In genomic region chr4:5755679-5756078, GRCh38 we compare ENCODE assay signal across 27 cellular contexts. TPM values are rescaled to one million over a fixed set of nuclear protein-coding genes. Genes with fewer than 3 reads are reported as not detected.
A peak's percentile ranks its signal among the peaks of the same experiment; 100 is the strongest.
DNase-seq lines count a peak whose midpoint lies in the region; ATAC-seq, FAIRE-seq and TF ChIP-seq lines count a peak whose summit lies in the region.
"Had no signal": no experiment of that assay in that cellular context is flagged by ENCODE, and none has a peak within 500 bp of the region (broad histone marks: within the 10 kb centered on the region; RNA-seq: fewer than 3 reads in every experiment).

No MANE protein-coding gene starts in this region.

- WGBS in mesenchymal stem cell = 95% methylated on average over 7 of the region's 7 CpGs

- H3K9me3 Mint-ChIP-seq in HFFc6 (no peaks in the 10 kb centered on the region), astrocyte (ENCODE audit: unreplicated experiment) (no peaks in the 10 kb centered on the region)
- H3K9me3 Mint-ChIP-seq in stimulated activated memory B cell treated with anti-CD40 and anti-IgM and Interleukin-4, amounts not matched to agents 10 μg/mL and 1 μg/mL and 100 μg/mL, for 72 hours = no peaks in the 10 kb centered on the region

- H3K4me1 Mint-ChIP-seq in HFFc6 (ENCODE audit: low read depth) (peaks cover 73% of the 10 kb centered on the region), astrocyte (ENCODE audit: low read depth, unreplicated experiment) (peaks cover 53% of the 10 kb centered on the region)
- H3K4me1 Mint-ChIP-seq in stimulated activated memory B cell treated with anti-CD40 and anti-IgM and Interleukin-4, amounts not matched to agents 10 μg/mL and 1 μg/mL and 100 μg/mL, for 72 hours = no peaks in the 10 kb centered on the region
- H3K4me1 Mint-ChIP-seq: CD14-positive monocyte; CD8-positive, alpha-beta memory T cell had no signal

- peaks cover 53% of the 10 kb centered on the region for H3K36me3 Mint-ChIP-seq in HFFc6 (ENCODE audit: low read depth)
- H3K36me3 Mint-ChIP-seq in astrocyte (ENCODE audit: low read depth, unreplicated experiment) = peaks cover 31% of the 10 kb centered on the region
- no peaks in the 10 kb centered on the region for H3K36me3 Mint-ChIP-seq in stimulated activated memory B cell treated with anti-CD40 and anti-IgM and Interleukin-4, amounts not matched to agents 10 μg/mL and 1 μg/mL and 100 μg/mL, for 72 hours
- H3K36me3 Mint-ChIP-seq: CD14-positive monocyte; CD8-positive, alpha-beta memory T cell had no signal

- TF ChIP-seq CTCF in HFFc6 (IDR thresholded peaks at IDR 0.05) (no peak), astrocyte (IDR thresholded peaks at IDR 0.05; ENCODE audit: insufficient read depth, low read depth, low read length) (no peak)

- peaks cover 24% of the 10 kb centered on the region for H3K79me1 ChIP-seq in mesenchymal stem cell (replicated peaks; ENCODE audit: low read length, poor library complexity, severe bottlenecking)

- H3K9me3 ChIP-seq in astrocyte (ENCODE audit: insufficient read depth, low read depth, low read length) (no peaks in the 10 kb centered on the region), mesenchymal stem cell (ENCODE audit: control insufficient read depth, low read length) (peaks cover 6% of the 10 kb centered on the region)
- H3K9me3 ChIP-seq: BE2C, SJCRH30 had no signal

- H3K4me1 ChIP-seq in astrocyte (ENCODE audit: insufficient read depth, low read length) = peaks cover 60% of the 10 kb centered on the region
- peaks cover 53% of the 10 kb centered on the region for H3K4me1 ChIP-seq in mesenchymal stem cell (ENCODE audit: control insufficient read depth, insufficient read depth, low read depth, low read length)
- H3K4me1 ChIP-seq: BE2C had no signal

- H3K27ac ChIP-seq in astrocyte (ENCODE audit: low read depth, low read length) (peak overlapping the region; percentile 13), mesenchymal stem cell (ENCODE audit: low read length, poor library complexity, severe bottlenecking) (no peak overlapping the region)
- H3K27ac ChIP-seq: HL-60, SJCRH30 had no signal

- H4K91ac ChIP-seq in mesenchymal stem cell (ENCODE audit: low read length) = peak overlapping the region; percentile 52

- peak overlapping the region in 1 of 2 experiments; percentile 15 for H2BK12ac ChIP-seq in mesenchymal stem cell (ENCODE audit: low read length in 2 of 2)

- intact Hi-C loops in left ventricle myocardium superior (cut with micrococcal nuclease) = no loop called here

- H2BK15ac ChIP-seq in mesenchymal stem cell (ENCODE audit: low read depth, poor library complexity, severe bottlenecking) = no peak overlapping the region

- H3K27me3 ChIP-seq in astrocyte (ENCODE audit: insufficient read depth, low read length) (no peaks in the 10 kb centered on the region), mesenchymal stem cell (ENCODE audit: control insufficient read depth in 1 of 2, insufficient read depth in 1 of 2, low read length in 2 of 2) (no peaks in the 10 kb centered on the region)
- H3K27me3 ChIP-seq: BE2C, SJCRH30 had no signal

- H2AK5ac ChIP-seq in mesenchymal stem cell (ENCODE audit: low read length, severe bottlenecking) = peak overlapping the region; percentile 65

- H3K4me3 ChIP-seq in astrocyte (ENCODE audit: insufficient read depth, low read depth, low read length) (no peak overlapping the region), mesenchymal stem cell (ENCODE audit: insufficient read depth in 1 of 2, low read depth in 1 of 2, low read length in 2 of 2) (no peak overlapping the region)
- H3K4me3 ChIP-seq: GM12878, SJCRH30 had no signal

- no peak overlapping the region for H3K14ac ChIP-seq in mesenchymal stem cell (ENCODE audit: low read length in 2 of 2)

- H4K20me1 ChIP-seq in astrocyte (ENCODE audit: insufficient read depth, low read length) = no peaks in the 10 kb centered on the region

- H4K8ac ChIP-seq in mesenchymal stem cell (ENCODE audit: low read length) = no peak overlapping the region

- H3K4ac ChIP-seq in mesenchymal stem cell (ENCODE audit: low read depth in 1 of 2, low read length in 2 of 2) = no peak overlapping the region

- ATAC-seq in stimulated activated memory B cell treated with anti-CD40 and anti-IgM and Interleukin-4, amounts not matched to agents 10 μg/mL and 1 μg/mL and 100 μg/mL, for 72 hours = no peak
- ATAC-seq in left ventricle myocardium superior = no peak
- no peak for ATAC-seq in HG03521 (IDR thresholded peaks at IDR 0.05; ENCODE audit: unreplicated experiment)
- ATAC-seq: GM12878, Right ventricle myocardium inferior, SK-N-SH treated with all-trans-retinoic acid at 6 μM for 48 hours had no signal

- no peak overlapping the region for H2BK120ac ChIP-seq in mesenchymal stem cell (ENCODE audit: low read depth, low read length)

- H3K36me3 ChIP-seq in astrocyte (ENCODE audit: insufficient read depth, low read length) (peaks cover 30% of the 10 kb centered on the region), mesenchymal stem cell (ENCODE audit: control insufficient read depth in 1 of 2, insufficient read depth in 2 of 2, low read depth in 1 of 2, low read length in 2 of 2) (peaks cover 66 to 84% of the 10 kb centered on the region in 2 experiments)
- H3K36me3 ChIP-seq: BE2C had no signal

- no peak overlapping the region for H3K23ac ChIP-seq in mesenchymal stem cell (ENCODE audit: low read length in 2 of 2)

- H3K4me3 Mint-ChIP-seq in HFFc6 (no peak overlapping the region), astrocyte (ENCODE audit: unreplicated experiment) (no peak overlapping the region)
- H3K4me3 Mint-ChIP-seq in stimulated activated memory B cell treated with anti-CD40 and anti-IgM and Interleukin-4, amounts not matched to agents 10 μg/mL and 1 μg/mL and 100 μg/mL, for 72 hours = no peak overlapping the region
- H3K4me3 Mint-ChIP-seq: CD14-positive monocyte; CD8-positive, alpha-beta memory T cell had no signal

- H2AFZ ChIP-seq in astrocyte (ENCODE audit: low read depth, low read length) (no peak overlapping the region), mesenchymal stem cell (ENCODE audit: low read depth, low read length) (no peak overlapping the region)

- FAIRE-seq in astrocyte (lab: Jason Lieb, UNC) = no peak
- FAIRE-seq: GM12878 had no signal

- H3K27ac Mint-ChIP-seq in HFFc6 (peak overlapping the region; percentile 61), astrocyte (ENCODE audit: unreplicated experiment) (peak overlapping the region; percentile 1)
- no peak overlapping the region for H3K27ac Mint-ChIP-seq in stimulated activated memory B cell treated with anti-CD40 and anti-IgM and Interleukin-4, amounts not matched to agents 10 μg/mL and 1 μg/mL and 100 μg/mL, for 72 hours

- no peak for DNase-seq in HFFc6
- no peak for DNase-seq in astrocyte (ENCODE audit: low read depth)
- DNase-seq in mesenchymal stem cell = no peak
- peak; percentile 41 for DNase-seq in ureter (ENCODE audit: low spot score)
- DNase-seq in left ventricle myocardium superior = no peak
- DNase-seq: BE2C; CD8-positive, alpha-beta memory T cell; DMS 273 treated with DMSO at 0.1 percent for 48 hours; DMS79; EL; GDM1; GOT3; HCEC 1CT; NCI-H1092 treated with DMSO at 0.1 percent for 48 hours; NCI-H1436; NCI-H187 treated with DMSO at 0.1 percent for 48 hours; NCI-H446; NCI-H524 treated with DMSO at 0.1 percent for 48 hours; NCI-H774; SJCRH30 had no signal

- H3K9ac ChIP-seq in astrocyte (ENCODE audit: low read length) (no peak overlapping the region), mesenchymal stem cell (ENCODE audit: low read length) (peak overlapping the region; percentile 9)

- peaks cover 3% of the 10 kb centered on the region for H3K27me3 Mint-ChIP-seq in HFFc6 (ENCODE audit: insufficient read depth)
- H3K27me3 Mint-ChIP-seq in astrocyte (ENCODE audit: low read depth, unreplicated experiment) = no peaks in the 10 kb centered on the region
- no peaks in the 10 kb centered on the region for H3K27me3 Mint-ChIP-seq in stimulated activated memory B cell treated with anti-CD40 and anti-IgM and Interleukin-4, amounts not matched to agents 10 μg/mL and 1 μg/mL and 100 μg/mL, for 72 hours

- H3K79me2 ChIP-seq in astrocyte (ENCODE audit: insufficient read depth, low read length) = peaks cover 18% of the 10 kb centered on the region

- no peak overlapping the region for H3K18ac ChIP-seq in mesenchymal stem cell (ENCODE audit: low read depth in 1 of 2, low read length in 2 of 2)

- no peak overlapping the region for H2BK5ac ChIP-seq in mesenchymal stem cell (ENCODE audit: low read depth, low read length, poor library complexity, severe bottlenecking)

- H3K4me2 ChIP-seq in astrocyte (ENCODE audit: low read length) (no peak overlapping the region), mesenchymal stem cell (ENCODE audit: low read length, poor library complexity, severe bottlenecking) (no peak overlapping the region)

RNA-seq across cellular contexts. Expression of gene EVC, which starts 44.7 kb away (rescaled TPM):
- 10 to 100 TPM; 30.7 to 40.9 (median 33.7) TPM for total RNA-seq in HFFc6 (2021; fragmentation: NEBNext Ultra II Directional; extraction: Animal tissue kit (Norgen Biotek cat#: 25700))
- 23.9 and 24.0 TPM in 2 replicates for total RNA-seq in astrocyte
- polyA plus RNA-seq in mesenchymal stem cell (2013, experiment 1 of 2) = 14.1 TPM
- polyA plus RNA-seq in mesenchymal stem cell (2013, experiment 2 of 2) = 13.4 TPM
- 24.1 TPM for total RNA-seq in ureter
- total RNA-seq in left ventricle myocardium superior = 6.3 TPM
- polyA plus RNA-seq: CD14-positive monocyte had no signal

RNA-seq across cellular contexts. Expression of gene EVC2, which starts 47.3 kb away (rescaled TPM):
- total RNA-seq in HFFc6 (2021; fragmentation: NEBNext Ultra II Directional; extraction: Animal tissue kit (Norgen Biotek cat#: 25700)) = 1 to 10 TPM; 3.0 to 4.1 (median 3.8) TPM
- 3.3 and 3.5 TPM in 2 replicates for total RNA-seq in astrocyte
- 2.5 TPM for polyA plus RNA-seq in mesenchymal stem cell (2013, experiment 1 of 2)
- 2.3 TPM for polyA plus RNA-seq in mesenchymal stem cell (2013, experiment 2 of 2)
- 6.1 TPM for total RNA-seq in ureter
- total RNA-seq in left ventricle myocardium superior = 1.5 TPM
